Comparison of ENCODE assay signal across 8 cellular contexts in genomic region chr9:33473216-33473615, GRCh38. TPM values are rescaled to one million over a fixed set of nuclear protein-coding genes. Genes with fewer than 3 reads are reported as not detected.
A peak's percentile ranks its signal among the peaks of the same experiment; 100 is the strongest.
DNase-seq lines count a peak whose midpoint lies in the region; ATAC-seq and TF ChIP-seq lines count a peak whose summit lies in the region.

No MANE protein-coding gene starts in this region.

- no peak for ATAC-seq in GM21447 (IDR thresholded peaks at IDR 0.05; ENCODE audit: unreplicated experiment)
- no peak for ATAC-seq in HG02759 (IDR thresholded peaks at IDR 0.05; ENCODE audit: unreplicated experiment)
- ATAC-seq in HG02870 (IDR thresholded peaks at IDR 0.05; ENCODE audit: unreplicated experiment), result no peak

- peaks cover 16% of the 10 kb centered on the region for H3K4me1 ChIP-seq in SJSA1 (replicated peaks)
- H3K4me1 ChIP-seq in prostate gland (replicated peaks), result peaks cover 8% of the 10 kb centered on the region

- intact Hi-C loops in prostate gland (cut with DNase I), result no loop called here

- H3K9me3 ChIP-seq in SJSA1 (replicated peaks), result no peaks in the 10 kb centered on the region
- H3K9me3 ChIP-seq in prostate gland, result no peaks in the 10 kb centered on the region

- H3K4me3 ChIP-seq in SJSA1 (peak overlapping the region; percentile 79), fibroblast of the aortic adventitia (ENCODE audit: low read depth, low read length) (peak overlapping the region; percentile 99), prostate gland (peak overlapping the region; percentile 63 to 75)

- no peak for TF ChIP-seq POLR2A in prostate gland (IDR thresholded peaks at IDR 0.05)

- H3K36me3 ChIP-seq in SJSA1 (peaks cover 31% of the 10 kb centered on the region), prostate gland (peaks cover 15 to 21% of the 10 kb centered on the region in 2 donors)

- DNase-seq in GM03348 (ENCODE audit: low spot score) (peak; percentile 20), SJSA1 (ENCODE audit: low read depth in 1 of 2, low spot score in 2 of 2) (no peak), fibroblast of the aortic adventitia (ENCODE audit: low read depth) (no peak), prostate gland (ENCODE audit: low spot score) (no peak), hippocampal formation (lab: John Stamatoyannopoulos, UW) (no peak)

- 0% methylated on average over 14 of the region's 14 CpGs for WGBS in prostate gland

- H3K27me3 ChIP-seq in SJSA1 (replicated peaks) (no peaks in the 10 kb centered on the region), prostate gland (replicated peaks; ENCODE audit: insufficient read depth) (no peaks in the 10 kb centered on the region)

- H3K27ac ChIP-seq in SJSA1 (no peak overlapping the region; the same call in 1 of the 2 replicates), prostate gland (peak overlapping the region in 1 of 2 donors; percentile 11)

- TF ChIP-seq CTCF in fibroblast of the aortic adventitia (IDR thresholded peaks at IDR 0.05; ENCODE audit: insufficient read depth, low read length) (no peak), prostate gland (IDR thresholded peaks at IDR 0.05) (no peak)

RNA-seq across cellular contexts. Expression of gene NOL6, which starts 0.5 kb away (rescaled TPM):
- total RNA-seq in SJSA1 (2014; rRNA removed; shearing (Covaris generic)), result 11.9 and 14.5 TPM in 2 replicates
- 21.9 and 25.1 TPM in 2 replicates for total RNA-seq in fibroblast of the aortic adventitia (ENCODE audit: low replicate concordance)
- 10 to 100 TPM; 28.6 to 30.9 TPM for total RNA-seq in prostate gland

RNA-seq across cellular contexts. Expression of gene AQP3, which starts 25.8 kb away (rescaled TPM):
- total RNA-seq in SJSA1 (2014; rRNA removed; shearing (Covaris generic)), result not detected in 2 replicates
- 0.54 and 1.9 TPM in 2 replicates for total RNA-seq in fibroblast of the aortic adventitia (ENCODE audit: low replicate concordance)
- total RNA-seq in prostate gland, result 100 to 1,000 TPM; 200 to 327 TPM

RNA-seq across cellular contexts. Expression of gene ANKRD18B, which starts 50.8 kb away (rescaled TPM):
- total RNA-seq in SJSA1 (2014; rRNA removed; shearing (Covaris generic)), result not detected in 2 replicates
- total RNA-seq in fibroblast of the aortic adventitia (ENCODE audit: low replicate concordance), result 1.9 TPM in 1 of 2 replicates, not detected in the other
- total RNA-seq in prostate gland, result 10 to 100 TPM in 1 of 2 donors, 1 to 10 TPM in 1; 3.4 to 21.6 TPM

Comparison
In these comparisons a context has a peak if more than half of its experiments do, and no peak if none do; other contexts are left out.
1. RNA of gene AQP3, which starts 25.8 kb away (total RNA-seq): 200 to 327 TPM in prostate gland; 0.54 to 1.9 TPM in fibroblast of the aortic adventitia and not detected in SJSA1; every median in the first group is over 10 times any median in the second.
2. Peak in every context shown above with its lines, with median percentiles within 50 percentile points of each other: H3K4me3 ChIP-seq.